Comparison of ENCODE assay signal across 8 cellular contexts in the genomic region with DNA sequence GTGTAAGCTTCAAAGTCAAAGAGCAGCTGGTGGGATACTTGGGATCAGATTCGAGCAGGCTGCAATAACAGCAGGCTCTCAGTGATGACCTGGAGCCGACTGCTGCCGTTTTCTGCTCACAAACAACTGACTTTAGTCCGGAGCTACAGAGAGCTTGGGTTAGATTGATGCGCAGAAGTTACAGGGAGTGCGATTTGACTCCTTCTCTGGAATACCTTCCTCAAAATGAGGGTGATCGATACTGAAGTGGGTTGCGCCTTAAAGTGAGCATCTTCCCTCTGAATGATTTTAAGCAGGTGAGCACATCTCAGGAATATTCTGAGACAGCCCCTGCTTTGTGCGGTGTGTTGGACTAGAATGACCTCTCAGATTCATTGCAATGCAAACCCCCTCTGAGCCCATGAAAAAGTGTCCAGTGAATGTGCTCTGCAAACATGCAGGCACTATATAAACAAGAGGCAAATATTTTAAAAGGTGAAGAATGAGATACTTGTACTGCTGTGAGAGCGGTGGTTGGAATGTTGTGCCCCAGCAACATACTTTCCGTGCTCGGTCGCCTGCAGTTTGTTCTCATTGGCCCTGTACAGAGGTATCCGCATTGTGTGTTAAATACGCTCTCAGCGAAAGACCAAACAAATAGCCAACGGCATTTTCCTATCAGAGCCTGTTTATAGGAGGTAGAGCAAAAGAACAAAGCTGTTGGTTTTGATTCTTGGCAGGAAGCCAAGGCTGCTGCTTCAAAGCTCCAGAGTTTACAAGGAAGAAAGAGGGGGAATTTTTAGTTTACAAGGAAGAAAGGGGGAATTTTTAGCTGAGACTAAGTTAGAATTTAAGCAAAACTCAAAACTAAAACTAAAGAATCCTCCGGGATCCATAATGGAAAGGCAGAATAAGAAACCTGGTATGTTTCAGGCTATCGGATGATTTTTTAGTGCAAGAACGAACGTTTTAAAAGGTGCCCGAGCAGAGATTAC.
A peak's percentile ranks its signal among the peaks of the same experiment; 100 is the strongest.
DNase-seq lines count a peak whose midpoint lies in the region; ATAC-seq and TF ChIP-seq lines count a peak whose summit lies in the region.

No MANE protein-coding gene starts in this region.

- no peak for TF ChIP-seq CTCF in adrenal gland (IDR thresholded peaks at IDR 0.05)

- H3K9ac ChIP-seq in iPS-18a (ENCODE audit: low read length) = peak overlapping the region; percentile 44

- 30 to 48% (median 38%) methylated on average over 19 to 22 of the region's 22 CpGs for WGBS in adrenal gland, 4 donors

- H3K27me3 ChIP-seq in adrenal gland (no peaks in the 10 kb centered on the region), iPS-18a (ENCODE audit: control insufficient read depth, insufficient read depth, low read length) (no peaks in the 10 kb centered on the region)

- H3K4me3 ChIP-seq in adrenal gland (peak overlapping the region in 1 of 4 donors; percentile 18), iPS-18a (ENCODE audit: low read length) (peak overlapping the region; percentile 13)

- no peak for ATAC-seq in HG03135 (IDR thresholded peaks at IDR 0.05; ENCODE audit: unreplicated experiment)

- TF ChIP-seq POLR2A in adrenal gland (IDR thresholded peaks at IDR 0.05) = peak in 1 of 2 donors; percentile 44

- intact Hi-C loops in adrenal gland (cut with DNase I) = loop anchor here in 1 of 2 donors (10.0 kb wide), 1 partner anchor 61 kb away; no protein-coding TSS in a partner anchor

- H3K36me3 ChIP-seq in adrenal gland (replicated peaks in 1 of 2) (no peaks in the 10 kb centered on the region), iPS-18a (ENCODE audit: control insufficient read depth, low read depth, low read length) (no peaks in the 10 kb centered on the region)

- DNase-seq in HuH-7 (ENCODE audit: low spot score) (peak; percentile 46), adrenal gland (peak; percentile 53 to 69 (median 62)), smooth muscle cell of the brain vasculature (ENCODE audit: low read depth, low spot score) (peak; percentile 57), cortex of kidney (lab: John Stamatoyannopoulos, UW) (no peak), SKM-1 (lab: John Stamatoyannopoulos, UW; ENCODE audit: unreplicated experiment) (no peak)
- DNase-seq in stimulated activated CD4-positive, alpha-beta T cell treated with anti-CD3 and anti-CD28 coated beads, Interleukin-2, amount 100 ng/mL, for 48 hours = no peak

- H3K9me3 ChIP-seq in adrenal gland (replicated peaks in 1 of 3) (no peaks in the 10 kb centered on the region), iPS-18a (ENCODE audit: control insufficient read depth, low read depth, low read length) (no peaks in the 10 kb centered on the region)

- H3K27ac ChIP-seq in adrenal gland (peak overlapping the region; percentile 49 to 88 (median 73)), iPS-18a (ENCODE audit: low read length) (peak overlapping the region; percentile 86)

- H3K4me1 ChIP-seq in adrenal gland (replicated peaks in 1 of 2) (peaks cover 61 to 69% of the 10 kb centered on the region in 2 donors), iPS-18a (ENCODE audit: control insufficient read depth, low read depth, low read length) (peaks cover 77% of the 10 kb centered on the region)

Comparison
In these comparisons a context has a peak if more than half of its experiments do, and no peak if none do; other contexts are left out.
1. DNase-seq: peak in HuH-7 (single experiment), adrenal gland (7 of 7) and smooth muscle cell of the brain vasculature (single experiment); none in cortex of kidney (single experiment), stimulated activated CD4-positive, alpha-beta T cell treated with anti-CD3 and anti-CD28 coated beads, Interleukin-2, amount 100 ng/mL, for 48 hours (0 of 2) and SKM-1 (single experiment).